ENCODE assay signal across 3 cellular contexts in the genomic region with DNA sequence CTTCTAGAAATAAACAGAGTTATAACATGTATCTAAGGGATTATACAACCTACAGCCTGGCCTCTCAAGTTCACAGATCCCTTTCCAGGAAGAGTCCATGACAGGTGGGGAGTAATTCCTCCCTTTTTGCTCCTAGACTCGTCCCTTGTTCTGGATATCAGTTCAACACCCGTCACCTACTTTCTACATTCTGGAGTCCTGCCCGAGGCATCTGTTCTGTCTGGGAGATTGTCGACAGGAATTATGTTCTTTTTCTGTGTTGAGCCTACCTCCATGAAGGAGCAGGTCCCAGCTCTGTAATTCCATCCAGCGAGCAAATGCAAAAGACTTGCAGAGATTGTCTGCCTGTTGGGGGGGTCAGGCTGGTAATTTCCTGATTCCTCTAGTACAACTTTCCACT.
"Had no signal": no experiment of that assay in that cellular context is flagged by ENCODE, and none has a peak within 500 bp of the region (broad histone marks: within the 10 kb centered on the region; RNA-seq: fewer than 3 reads in every experiment).

No MANE protein-coding gene starts in this region.

- DNase-seq: H9, HCEC 1CT, IMR-90 had no signal
